In the genomic region with DNA sequence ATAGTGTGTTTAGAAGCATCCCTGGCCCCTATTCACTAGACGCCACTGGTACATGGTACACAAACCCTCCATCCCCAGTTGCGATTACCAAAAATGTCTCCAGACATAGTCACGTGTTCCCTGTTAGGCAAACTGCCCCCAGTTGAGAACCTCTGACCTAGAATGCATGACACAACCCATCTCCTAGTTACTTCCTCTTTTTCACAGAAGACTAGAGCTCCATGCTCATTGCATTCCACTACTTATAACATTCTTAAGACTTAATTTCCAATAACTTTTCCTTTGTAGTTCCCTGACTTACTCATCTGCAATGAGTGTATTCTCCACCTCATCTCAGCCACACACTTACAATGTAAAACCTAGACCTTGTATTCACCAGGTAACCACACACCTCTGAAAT, we compare ENCODE assay signal across 11 cellular contexts.
DNase-seq lines count a peak whose midpoint lies in the region; ATAC-seq lines count a peak whose summit lies in the region.
"Had no signal": no experiment of that assay in that cellular context is flagged by ENCODE, and none has a peak within 500 bp of the region (broad histone marks: within the 10 kb centered on the region; RNA-seq: fewer than 3 reads in every experiment).

No MANE protein-coding gene starts in this region.

- peaks cover 22% of the 10 kb centered on the region for H3K4me1 Mint-ChIP-seq in activated naive CD8-positive, alpha-beta T cell treated with anti-CD3 and anti-CD28 coated beads for 36 hours
- peaks cover 30% of the 10 kb centered on the region for H3K4me1 Mint-ChIP-seq in activated naive CD8-positive, alpha-beta T cell treated with anti-CD3 and anti-CD28 coated beads, Interleukin-2, amount 50 U/mL, for 24 hours
- peaks cover 17 to 34% of the 10 kb centered on the region in 2 donors for H3K4me1 Mint-ChIP-seq in stimulated activated naive B cell treated with anti-CD40 and anti-IgM and Interleukin-4, amounts not matched to agents 10 μg/mL and 1 μg/mL and 100 μg/mL, for 72 hours

- intact Hi-C loops in posterior cingulate gyrus (cut with DNase I), result no loop called here

- peak overlapping the region; percentile 5 for H3K27ac Mint-ChIP-seq in activated naive CD8-positive, alpha-beta T cell treated with anti-CD3 and anti-CD28 coated beads for 36 hours
- H3K27ac Mint-ChIP-seq in activated naive CD8-positive, alpha-beta T cell treated with anti-CD3 and anti-CD28 coated beads, Interleukin-2, amount 50 U/mL, for 24 hours, result no peak overlapping the region
- H3K27ac Mint-ChIP-seq in stimulated activated naive B cell treated with anti-CD40 and anti-IgM and Interleukin-4, amounts not matched to agents 10 μg/mL and 1 μg/mL and 100 μg/mL, for 72 hours, result peak overlapping the region; percentile 67

- no peaks in the 10 kb centered on the region for H3K27me3 Mint-ChIP-seq in activated naive CD8-positive, alpha-beta T cell treated with anti-CD3 and anti-CD28 coated beads for 36 hours
- H3K27me3 Mint-ChIP-seq in activated naive CD8-positive, alpha-beta T cell treated with anti-CD3 and anti-CD28 coated beads, Interleukin-2, amount 50 U/mL, for 24 hours, result no peaks in the 10 kb centered on the region
- H3K27me3 Mint-ChIP-seq in stimulated activated naive B cell treated with anti-CD40 and anti-IgM and Interleukin-4, amounts not matched to agents 10 μg/mL and 1 μg/mL and 100 μg/mL, for 72 hours, result no peaks in the 10 kb centered on the region

- no peak for DNase-seq in activated naive CD8-positive, alpha-beta T cell treated with anti-CD3 and anti-CD28 coated beads for 36 hours
- DNase-seq in activated naive CD8-positive, alpha-beta T cell treated with anti-CD3 and anti-CD28 coated beads, Interleukin-2, amount 50 U/mL, for 24 hours, result no peak
- DNase-seq in NAMALWA (ENCODE audit: low spot score) (peak; percentile 74), posterior cingulate gyrus (no peak), mesenteric fat pad (ENCODE audit: low spot score) (no peak), NCI-H226 (no peak)
- no peak for DNase-seq in stimulated activated naive B cell treated with anti-CD40 and anti-IgM and Interleukin-4, amounts not matched to agents 10 μg/mL and 1 μg/mL and 100 μg/mL, for 72 hours
- DNase-seq: GM23248, heart left ventricle, NCI-H2081 had no signal

- H3K9me3 Mint-ChIP-seq in activated naive CD8-positive, alpha-beta T cell treated with anti-CD3 and anti-CD28 coated beads for 36 hours, result no peaks in the 10 kb centered on the region
- H3K9me3 Mint-ChIP-seq in activated naive CD8-positive, alpha-beta T cell treated with anti-CD3 and anti-CD28 coated beads, Interleukin-2, amount 50 U/mL, for 24 hours, result no peaks in the 10 kb centered on the region
- H3K9me3 Mint-ChIP-seq in stimulated activated naive B cell treated with anti-CD40 and anti-IgM and Interleukin-4, amounts not matched to agents 10 μg/mL and 1 μg/mL and 100 μg/mL, for 72 hours, result peaks cover 0 to 4% of the 10 kb centered on the region in 2 donors

- no peak overlapping the region for H3K4me3 Mint-ChIP-seq in activated naive CD8-positive, alpha-beta T cell treated with anti-CD3 and anti-CD28 coated beads for 36 hours
- no peak overlapping the region for H3K4me3 Mint-ChIP-seq in activated naive CD8-positive, alpha-beta T cell treated with anti-CD3 and anti-CD28 coated beads, Interleukin-2, amount 50 U/mL, for 24 hours
- H3K4me3 Mint-ChIP-seq in stimulated activated naive B cell treated with anti-CD40 and anti-IgM and Interleukin-4, amounts not matched to agents 10 μg/mL and 1 μg/mL and 100 μg/mL, for 72 hours, result no peak overlapping the region

- no peak for ATAC-seq in activated naive CD8-positive, alpha-beta T cell treated with anti-CD3 and anti-CD28 coated beads, Interleukin-2, amount 50 U/mL, for 24 hours
- ATAC-seq in HG02870 (IDR thresholded peaks at IDR 0.05; ENCODE audit: unreplicated experiment), result peak; percentile 55
- peak; percentile 81 to 84 for ATAC-seq in stimulated activated naive B cell treated with anti-CD40 and anti-IgM and Interleukin-4, amounts not matched to agents 10 μg/mL and 1 μg/mL and 100 μg/mL, for 72 hours (replicated peaks)
- ATAC-seq: heart left ventricle had no signal

- peaks cover 29% of the 10 kb centered on the region for H3K36me3 Mint-ChIP-seq in activated naive CD8-positive, alpha-beta T cell treated with anti-CD3 and anti-CD28 coated beads for 36 hours
- H3K36me3 Mint-ChIP-seq in activated naive CD8-positive, alpha-beta T cell treated with anti-CD3 and anti-CD28 coated beads, Interleukin-2, amount 50 U/mL, for 24 hours (ENCODE audit: low read depth), result peaks cover 31% of the 10 kb centered on the region
- H3K36me3 Mint-ChIP-seq in stimulated activated naive B cell treated with anti-CD40 and anti-IgM and Interleukin-4, amounts not matched to agents 10 μg/mL and 1 μg/mL and 100 μg/mL, for 72 hours, result peaks cover 36 to 51% of the 10 kb centered on the region in 2 donors
